1 cellular context compared by ENCODE assay signal in genomic region chr3:58237238-58237939, GRCh38.
TF ChIP-seq lines count a peak whose summit lies in the region.

A gene with protein sequence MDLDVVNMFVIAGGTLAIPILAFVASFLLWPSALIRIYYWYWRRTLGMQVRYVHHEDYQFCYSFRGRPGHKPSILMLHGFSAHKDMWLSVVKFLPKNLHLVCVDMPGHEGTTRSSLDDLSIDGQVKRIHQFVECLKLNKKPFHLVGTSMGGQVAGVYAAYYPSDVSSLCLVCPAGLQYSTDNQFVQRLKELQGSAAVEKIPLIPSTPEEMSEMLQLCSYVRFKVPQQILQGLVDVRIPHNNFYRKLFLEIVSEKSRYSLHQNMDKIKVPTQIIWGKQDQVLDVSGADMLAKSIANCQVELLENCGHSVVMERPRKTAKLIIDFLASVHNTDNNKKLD (plus strand): TSS chr3:58237792. CDS start chr3:58256587, 18,795 bp downstream.

TF ChIP-seq in HepG2, 621 proteins besides CTCF, POLR2A, EP300 and RAD21 (continued from another document):
- TF ChIP-seq, protein P1, sequence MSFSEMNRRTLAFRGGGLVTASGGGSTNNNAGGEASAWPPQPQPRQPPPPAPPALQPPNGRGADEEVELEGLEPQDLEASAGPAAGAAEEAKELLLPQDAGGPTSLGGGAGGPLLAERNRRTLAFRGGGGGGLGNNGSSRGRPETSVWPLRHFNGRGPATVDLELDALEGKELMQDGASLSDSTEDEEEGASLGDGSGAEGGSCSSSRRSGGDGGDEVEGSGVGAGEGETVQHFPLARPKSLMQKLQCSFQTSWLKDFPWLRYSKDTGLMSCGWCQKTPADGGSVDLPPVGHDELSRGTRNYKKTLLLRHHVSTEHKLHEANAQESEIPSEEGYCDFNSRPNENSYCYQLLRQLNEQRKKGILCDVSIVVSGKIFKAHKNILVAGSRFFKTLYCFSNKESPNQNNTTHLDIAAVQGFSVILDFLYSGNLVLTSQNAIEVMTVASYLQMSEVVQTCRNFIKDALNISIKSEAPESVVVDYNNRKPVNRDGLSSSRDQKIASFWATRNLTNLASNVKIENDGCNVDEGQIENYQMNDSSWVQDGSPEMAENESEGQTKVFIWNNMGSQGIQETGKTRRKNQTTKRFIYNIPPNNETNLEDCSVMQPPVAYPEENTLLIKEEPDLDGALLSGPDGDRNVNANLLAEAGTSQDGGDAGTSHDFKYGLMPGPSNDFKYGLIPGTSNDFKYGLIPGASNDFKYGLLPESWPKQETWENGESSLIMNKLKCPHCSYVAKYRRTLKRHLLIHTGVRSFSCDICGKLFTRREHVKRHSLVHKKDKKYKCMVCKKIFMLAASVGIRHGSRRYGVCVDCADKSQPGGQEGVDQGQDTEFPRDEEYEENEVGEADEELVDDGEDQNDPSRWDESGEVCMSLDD (CRISPR knock-in tag; IDR thresholded peaks at IDR 0.05; ENCODE audit: borderline replicate concordance), result peak; percentile 46; the same call in 1 of the 2 replicates
- TF ChIP-seq RBFOX2 (IDR thresholded peaks at IDR 0.05; ENCODE audit: low read depth, low read length) (peak; percentile 57), SRSF4 (IDR thresholded peaks at IDR 0.05; ENCODE audit: low read depth, low read length, poor library complexity, severe bottlenecking) (no peak), REPIN1 (CRISPR knock-in tag; IDR thresholded peaks at IDR 0.05; ENCODE audit: borderline replicate concordance, low read depth) (no peak), FUBP1 (CRISPR knock-in tag; IDR thresholded peaks at IDR 0.05; ENCODE audit: borderline replicate concordance) (no peak), FOXO4 (CRISPR knock-in tag; conservative IDR thresholded peaks at IDR 0.05) (0 out of 2 replicates have a peak, but pooled peaks have one; percentile 65), SOX13 (IDR thresholded peaks at IDR 0.05) (no peak), SOX13 (CRISPR knock-in tag; conservative IDR thresholded peaks at IDR 0.05 in 1 of 2, IDR thresholded peaks at IDR 0.05 in 1 of 2) (no peak), NR2F1 (CRISPR knock-in tag; IDR thresholded peaks at IDR 0.05) (peak in 1 of 2 experiments; percentile 59; a peak in 1 of 4 replicates), ARNT2 (CRISPR knock-in tag; IDR thresholded peaks at IDR 0.05; ENCODE audit: low read depth) (no peak), ZMYM3 (CRISPR knock-in tag; IDR thresholded peaks at IDR 0.05) (peak; percentile 72), GLMP (CRISPR knock-in tag; IDR thresholded peaks at IDR 0.05; ENCODE audit: borderline replicate concordance) (no peak), ZNF18 (CRISPR knock-in tag; IDR thresholded peaks at IDR 0.05; ENCODE audit: insufficient replicate concordance) (no peak)
- TF ChIP-seq, protein P2, sequence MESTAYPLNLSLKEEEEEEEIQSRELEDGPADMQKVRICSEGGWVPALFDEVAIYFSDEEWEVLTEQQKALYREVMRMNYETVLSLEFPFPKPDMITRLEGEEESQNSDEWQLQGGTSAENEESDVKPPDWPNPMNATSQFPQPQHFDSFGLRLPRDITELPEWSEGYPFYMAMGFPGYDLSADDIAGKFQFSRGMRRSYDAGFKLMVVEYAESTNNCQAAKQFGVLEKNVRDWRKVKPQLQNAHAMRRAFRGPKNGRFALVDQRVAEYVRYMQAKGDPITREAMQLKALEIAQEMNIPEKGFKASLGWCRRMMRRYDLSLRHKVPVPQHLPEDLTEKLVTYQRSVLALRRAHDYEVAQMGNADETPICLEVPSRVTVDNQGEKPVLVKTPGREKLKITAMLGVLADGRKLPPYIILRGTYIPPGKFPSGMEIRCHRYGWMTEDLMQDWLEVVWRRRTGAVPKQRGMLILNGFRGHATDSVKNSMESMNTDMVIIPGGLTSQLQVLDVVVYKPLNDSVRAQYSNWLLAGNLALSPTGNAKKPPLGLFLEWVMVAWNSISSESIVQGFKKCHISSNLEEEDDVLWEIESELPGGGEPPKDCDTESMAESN (CRISPR knock-in tag; conservative IDR thresholded peaks at IDR 0.05), result peak; percentile 62; the same call in 1 of the 2 replicates
